9 cellular contexts compared by ENCODE assay signal in the genomic region with DNA sequence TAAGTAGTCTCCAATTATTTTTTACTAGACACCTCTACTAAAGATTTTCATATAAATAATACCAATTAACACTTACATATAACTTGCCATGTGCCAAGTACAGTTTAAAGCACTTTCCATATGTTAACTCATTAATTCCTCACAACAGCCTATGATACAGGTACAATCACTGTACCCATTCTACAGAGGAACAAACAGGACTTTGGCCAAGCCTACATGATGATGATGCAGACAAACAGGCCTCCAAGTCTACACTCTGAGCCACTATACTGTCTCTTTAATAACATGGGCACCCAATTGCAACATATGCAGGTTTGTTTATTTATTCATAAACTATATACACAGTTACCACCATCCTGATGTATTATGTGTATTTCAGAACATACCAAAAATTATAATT. TPM values are rescaled to one million over a fixed set of nuclear protein-coding genes. Genes with fewer than 3 reads are reported as not detected.
"Had no signal": no experiment of that assay in that cellular context is flagged by ENCODE, and none has a peak within 500 bp of the region (broad histone marks: within the 10 kb centered on the region; RNA-seq: fewer than 3 reads in every experiment).

No MANE protein-coding gene starts in this region.

- DNase-seq: GDM1, GF-D8 had no signal

- H3K4me3 ChIP-seq: GM12878 had no signal

- FAIRE-seq: G401.6, GM12878, GM12891, GM12892, GM18507, GM19239 had no signal

- ATAC-seq: GM12878 had no signal

RNA-seq across cellular contexts. Expression of gene TOX3, which starts 46.0 kb away (rescaled TPM):
- total RNA-seq: G401, GM12878 had no signal
- polyA plus RNA-seq: GM12878 had no signal
